ENCODE assay signal across 24 cellular contexts in genomic region chr19:54485846-54486245, GRCh38. TPM values are rescaled to one million over a fixed set of nuclear protein-coding genes. Genes with fewer than 3 reads are reported as not detected.
"Had no signal": no experiment of that assay in that cellular context is flagged by ENCODE, and none has a peak within 500 bp of the region (broad histone marks: within the 10 kb centered on the region; RNA-seq: fewer than 3 reads in every experiment).

No MANE protein-coding gene starts in this region.

- H3K9me3 ChIP-seq: colonic mucosa, stomach, thoracic aorta had no signal

- H3K4me1 ChIP-seq: colonic mucosa had no signal

- H3K4me3 ChIP-seq: colonic mucosa, stomach, thoracic aorta had no signal

- H3K27ac ChIP-seq: colonic mucosa, stomach, thoracic aorta, VCaP had no signal

- DNase-seq: activated CD4-positive, alpha-beta T cell treated with anti-CD3 and anti-CD28 coated beads for 1 hour; activated CD4-positive, alpha-beta T cell treated with anti-CD3 and anti-CD28 coated beads, Interleukin-2, amount 50 U/mL, for 4 hours; activated naive CD4-positive, alpha-beta T cell treated with anti-CD3 and anti-CD28 coated beads, Interleukin-2, amount 10 ng/mL, durations not matched to agents 7 days and 5 days; activated T-cell treated with anti-CD3 and anti-CD28 coated beads for 4 hours; colonic mucosa; glutamatergic neuron; hypothalamus; left ventricle myocardium superior; mesendoderm; stimulated activated CD4-positive, alpha-beta T cell treated with anti-CD3 and anti-CD28 coated beads, Interleukin-1b, Interleukin-23, amount 100 ng/mL, for 48 hours; stomach; T-helper 1 cell; T1000 had no signal

- H3K27me3 ChIP-seq: colonic mucosa had no signal

- ATAC-seq: esophagus mucosa, left ventricle myocardium superior had no signal

- H3K36me3 ChIP-seq: colonic mucosa, stomach, thoracic aorta had no signal

RNA-seq across cellular contexts. Expression of gene LAIR2, which starts 16.8 kb away (rescaled TPM):
- total RNA-seq: astrocyte, cardiac septum, esophagus mucosa, fibroblast of villous mesenchyme, kidney epithelial cell, left ventricle myocardium superior, neural crest cell, osteocyte, stomach, thoracic aorta, ureter had no signal
- polyA plus RNA-seq: adipose tissue had no signal
